ENCODE assay signal across 1 cellular context in the genomic region with DNA sequence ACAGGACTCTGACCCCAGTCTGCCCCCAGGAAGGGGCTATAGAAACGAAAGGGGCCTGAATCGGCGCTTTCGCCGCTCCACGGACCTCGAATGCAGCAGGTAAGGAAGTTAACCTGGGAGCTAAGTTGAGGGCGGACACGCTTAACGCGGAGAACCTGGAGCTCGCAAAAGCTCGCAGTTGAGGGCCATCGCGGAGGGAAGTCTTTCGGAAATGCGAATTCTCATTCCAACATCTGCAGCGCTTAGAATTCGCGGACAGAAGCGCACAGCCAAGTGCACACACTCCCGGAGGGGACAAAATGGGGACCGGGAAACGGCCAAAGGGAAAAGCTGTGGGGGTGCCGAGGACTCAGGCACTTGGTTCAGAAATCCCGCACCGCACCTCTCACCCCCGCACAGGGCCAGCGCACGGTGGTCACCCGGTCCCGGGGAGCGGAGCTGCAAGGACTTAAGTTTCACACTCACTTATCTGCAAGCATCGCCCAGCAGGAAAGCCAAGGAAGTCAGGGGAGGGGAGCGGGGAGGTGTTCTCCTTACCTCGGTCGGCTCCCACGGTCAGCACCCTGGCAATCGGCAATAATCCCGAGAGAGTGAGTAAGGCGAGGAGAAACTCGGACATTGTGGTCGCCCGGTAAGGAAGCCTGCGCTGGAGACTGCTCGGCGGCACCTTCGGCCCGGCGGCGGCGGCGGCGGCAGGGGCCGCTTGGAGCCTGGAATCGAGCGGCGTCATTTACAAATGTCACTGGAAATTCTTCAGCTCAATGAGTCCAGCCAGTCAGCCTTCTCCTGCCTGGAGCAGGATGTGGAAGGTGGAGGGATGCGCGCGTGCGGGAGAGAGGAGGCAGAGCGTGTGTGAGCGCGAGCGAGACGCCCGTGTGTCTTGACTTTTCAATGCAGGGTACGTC.
TF ChIP-seq lines count a peak whose summit lies in the region.

No MANE protein-coding gene starts in this region.

TF ChIP-seq in A549, 52 proteins besides CTCF, POLR2A, EP300 and RAD21 (continued from another document):
- TF ChIP-seq, protein P1, sequence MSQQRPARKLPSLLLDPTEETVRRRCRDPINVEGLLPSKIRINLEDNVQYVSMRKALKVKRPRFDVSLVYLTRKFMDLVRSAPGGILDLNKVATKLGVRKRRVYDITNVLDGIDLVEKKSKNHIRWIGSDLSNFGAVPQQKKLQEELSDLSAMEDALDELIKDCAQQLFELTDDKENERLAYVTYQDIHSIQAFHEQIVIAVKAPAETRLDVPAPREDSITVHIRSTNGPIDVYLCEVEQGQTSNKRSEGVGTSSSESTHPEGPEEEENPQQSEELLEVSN (IDR thresholded peaks at IDR 0.05; ENCODE audit: borderline replicate concordance, low read depth) = no peak
- TF ChIP-seq ATOH8 (CRISPR knock-in tag; IDR thresholded peaks at IDR 0.05; ENCODE audit: low read depth) = no peak
- no peak for TF ChIP-seq EHF (CRISPR knock-in tag; IDR thresholded peaks at IDR 0.05)
- no peak for TF ChIP-seq TFCP2L1 (CRISPR knock-in tag; IDR thresholded peaks at IDR 0.05)
- TF ChIP-seq POLR2AphosphoS2 (conservative IDR thresholded peaks at IDR 0.05; ENCODE audit: low read length) = no peak
- no peak for TF ChIP-seq CBX8 (IDR thresholded peaks at IDR 0.05)
- TF ChIP-seq, protein P2, sequence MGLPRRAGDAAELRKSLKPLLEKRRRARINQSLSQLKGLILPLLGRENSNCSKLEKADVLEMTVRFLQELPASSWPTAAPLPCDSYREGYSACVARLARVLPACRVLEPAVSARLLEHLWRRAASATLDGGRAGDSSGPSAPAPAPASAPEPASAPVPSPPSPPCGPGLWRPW (IDR thresholded peaks at IDR 0.05) = no peak
- TF ChIP-seq, protein P3, sequence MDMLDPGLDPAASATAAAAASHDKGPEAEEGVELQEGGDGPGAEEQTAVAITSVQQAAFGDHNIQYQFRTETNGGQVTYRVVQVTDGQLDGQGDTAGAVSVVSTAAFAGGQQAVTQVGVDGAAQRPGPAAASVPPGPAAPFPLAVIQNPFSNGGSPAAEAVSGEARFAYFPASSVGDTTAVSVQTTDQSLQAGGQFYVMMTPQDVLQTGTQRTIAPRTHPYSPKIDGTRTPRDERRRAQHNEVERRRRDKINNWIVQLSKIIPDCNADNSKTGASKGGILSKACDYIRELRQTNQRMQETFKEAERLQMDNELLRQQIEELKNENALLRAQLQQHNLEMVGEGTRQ (IDR thresholded peaks at IDR 0.05) = no peak
- no peak for TF ChIP-seq FOSL2 (IDR thresholded peaks at IDR 0.05)
- TF ChIP-seq FOSL2 (CRISPR knock-in tag; IDR thresholded peaks at IDR 0.05) = no peak
- no peak for TF ChIP-seq RNF2 (IDR thresholded peaks at IDR 0.05; ENCODE audit: borderline replicate concordance, low read depth)
- no peak for TF ChIP-seq RCOR1 (IDR thresholded peaks at IDR 0.05; ENCODE audit: low read depth, low read length)
- no peak for TF ChIP-seq HOXB5 (CRISPR knock-in tag; IDR thresholded peaks at IDR 0.05)
- TF ChIP-seq HOXB13 (CRISPR knock-in tag; IDR thresholded peaks at IDR 0.05; ENCODE audit: low read depth) = no peak
- TF ChIP-seq SMC3 (IDR thresholded peaks at IDR 0.05) = no peak
